In the genomic region with DNA sequence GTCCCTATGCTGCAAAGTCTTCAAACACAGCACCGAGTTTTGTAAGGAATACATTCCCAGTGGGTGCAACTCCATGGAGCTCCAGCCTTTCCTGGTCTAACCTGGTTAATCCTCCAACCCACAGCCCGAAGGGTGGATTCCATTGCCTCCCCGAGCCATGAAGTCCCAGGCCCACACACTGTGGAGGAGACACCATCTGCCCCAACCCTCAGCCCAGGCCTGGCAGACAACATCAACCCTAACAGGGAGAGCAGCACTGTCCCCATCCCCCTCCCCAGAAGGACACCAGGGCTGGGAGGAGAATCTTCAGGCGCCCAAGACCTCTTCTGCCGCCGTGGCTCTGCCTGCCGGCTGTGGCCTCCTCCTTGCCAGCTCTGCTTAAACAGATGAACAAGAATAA, we compare ENCODE assay signal across 16 cellular contexts. TPM values are rescaled to one million over a fixed set of nuclear protein-coding genes. Genes with fewer than 3 reads are reported as not detected.
DNase-seq lines count a peak whose midpoint lies in the region; ATAC-seq and TF ChIP-seq lines count a peak whose summit lies in the region.
"Had no signal": no experiment of that assay in that cellular context is flagged by ENCODE, and none has a peak within 500 bp of the region (broad histone marks: within the 10 kb centered on the region; RNA-seq: fewer than 3 reads in every experiment).

No MANE protein-coding gene starts in this region.

- H3K4me1 Mint-ChIP-seq in CD4-positive, CD25-positive, alpha-beta regulatory T cell: peaks cover 4 to 59% (median 25%) of the 10 kb centered on the region in 4 donors

- H3K36me3 ChIP-seq in CD4-positive, CD25-positive, alpha-beta regulatory T cell (ENCODE audit: control insufficient read depth, insufficient read depth, low read length): no peaks in the 10 kb centered on the region
- H3K36me3 ChIP-seq in left lung (no peaks in the 10 kb centered on the region), spleen (no peaks in the 10 kb centered on the region)
- H3K36me3 ChIP-seq: right lobe of liver had no signal

- 77 to 94% (median 91%) methylated on average over 5 to 7 of the region's 7 CpGs for WGBS in spleen, 5 donors

- peaks cover 0 to 2% of the 10 kb centered on the region in 2 experiments for H3K9me3 ChIP-seq in CD4-positive, CD25-positive, alpha-beta regulatory T cell (ENCODE audit: control insufficient read depth in 2 of 2, low read length in 2 of 2)
- H3K9me3 ChIP-seq in left lung (no peaks in the 10 kb centered on the region), spleen (peaks cover 0 to 12% (median 0%) of the 10 kb centered on the region in 8 donors)
- H3K9me3 ChIP-seq: right lobe of liver had no signal

- H3K27ac ChIP-seq in CD4-positive, CD25-positive, alpha-beta regulatory T cell (ENCODE audit: insufficient read depth, low read length, poor library complexity, severe bottlenecking): no peak overlapping the region
- H3K27ac ChIP-seq in left lung (peak overlapping the region; percentile 14 to 75), spleen (peak overlapping the region in 4 of 8 donors; percentile 16 to 85 (median 16))
- H3K27ac ChIP-seq: right lobe of liver had no signal

- DNase-seq in CD4-positive, CD25-positive, alpha-beta regulatory T cell: no peak
- DNase-seq in T1000 (lab: John Stamatoyannopoulos, UW) (peak; percentile 33), left lung (peak in 1 of 2 donors; percentile 28), spleen (peak; percentile 71), NCI-H187 (lab: John Stamatoyannopoulos, UW) (no peak), C1 segment of cervical spinal cord (lab: John Stamatoyannopoulos, UW) (no peak)
- DNase-seq: activated CD4-positive, alpha-beta memory T cell treated with anti-CD3 and anti-CD28 coated beads for 36 hours; activated effector memory CD4-positive, alpha-beta T cell treated with anti-CD3 and anti-CD28 coated beads, Interleukin-2, amount 50 U/mL, for 16 hours; natural killer cell; NCI-H1417; NCI-H510A treated with DMSO at 0.1 percent for 48 hours; right lobe of liver; substantia nigra; T-helper 9 cell had no signal

- no peak for TF ChIP-seq POLR2A in spleen (IDR thresholded peaks at IDR 0.05)

- H3K27me3 Mint-ChIP-seq in CD4-positive, CD25-positive, alpha-beta regulatory T cell: no peaks in the 10 kb centered on the region
- H3K27me3 Mint-ChIP-seq: activated CD4-positive, alpha-beta memory T cell treated with anti-CD3 and anti-CD28 coated beads for 36 hours had no signal

- H3K4me3 ChIP-seq in CD4-positive, CD25-positive, alpha-beta regulatory T cell (ENCODE audit: low read depth, low read length): no peak overlapping the region
- H3K4me3 ChIP-seq in left lung: no peak overlapping the region
- no peak overlapping the region for H3K4me3 ChIP-seq in spleen
- H3K4me3 ChIP-seq: right lobe of liver had no signal

- TF ChIP-seq CTCF in left lung (IDR thresholded peaks at IDR 0.05): no peak
- no peak for TF ChIP-seq CTCF in spleen (IDR thresholded peaks at IDR 0.05 in 8 of 11, conservative IDR thresholded peaks at IDR 0.05 in 3 of 11)

- no peak for ATAC-seq in CD4-positive, CD25-positive, alpha-beta regulatory T cell (ENCODE audit: low read depth in 2 of 2)
- ATAC-seq in left lung (no peak), GM18907 (IDR thresholded peaks at IDR 0.05; ENCODE audit: unreplicated experiment) (no peak), GM21381 (IDR thresholded peaks at IDR 0.05; ENCODE audit: unreplicated experiment) (no peak)
- ATAC-seq: natural killer cell had no signal

- H3K9me3 Mint-ChIP-seq in CD4-positive, CD25-positive, alpha-beta regulatory T cell: no peaks in the 10 kb centered on the region
- H3K9me3 Mint-ChIP-seq: natural killer cell had no signal

- intact Hi-C loops in left lung (cut with DNase I): no loop called here
- intact Hi-C loops in spleen (cut with DNase I; ENCODE audit: low total_unique reads): no loop called here

- H3K4me3 Mint-ChIP-seq in CD4-positive, CD25-positive, alpha-beta regulatory T cell: no peak overlapping the region
- H3K4me3 Mint-ChIP-seq: activated CD4-positive, alpha-beta memory T cell treated with anti-CD3 and anti-CD28 coated beads for 36 hours; natural killer cell had no signal

- no peaks in the 10 kb centered on the region for H3K27me3 ChIP-seq in CD4-positive, CD25-positive, alpha-beta regulatory T cell (ENCODE audit: control insufficient read depth, insufficient read depth, low read length)
- H3K27me3 ChIP-seq in left lung: no peaks in the 10 kb centered on the region
- no peaks in the 10 kb centered on the region for H3K27me3 ChIP-seq in spleen (replicated peaks in 1 of 7)
- H3K27me3 ChIP-seq: right lobe of liver had no signal

- peak overlapping the region; percentile 5 to 76 (median 56) for H3K27ac Mint-ChIP-seq in CD4-positive, CD25-positive, alpha-beta regulatory T cell
- H3K27ac Mint-ChIP-seq: activated CD4-positive, alpha-beta memory T cell treated with anti-CD3 and anti-CD28 coated beads for 36 hours; natural killer cell had no signal

- H3K4me1 ChIP-seq in CD4-positive, CD25-positive, alpha-beta regulatory T cell (ENCODE audit: control insufficient read depth, insufficient read depth, low read length, poor library complexity, severe bottlenecking): peaks cover 19% of the 10 kb centered on the region
- peaks cover 14 to 47% of the 10 kb centered on the region in 2 donors for H3K4me1 ChIP-seq in left lung
- H3K4me1 ChIP-seq in spleen: peaks cover 22 to 80% (median 45%) of the 10 kb centered on the region in 6 donors

- peaks cover 4% of the 10 kb centered on the region for H3K36me3 Mint-ChIP-seq in CD4-positive, CD25-positive, alpha-beta regulatory T cell
- H3K36me3 Mint-ChIP-seq: activated CD4-positive, alpha-beta memory T cell treated with anti-CD3 and anti-CD28 coated beads for 36 hours; natural killer cell had no signal

RNA-seq across cellular contexts. Expression of a gene that starts 15.8 kb away (rescaled TPM):
- total RNA-seq in CD4-positive, CD25-positive, alpha-beta regulatory T cell: 200 TPM
- 100 to 1,000 TPM in 2 of 4 donors, 10 to 100 TPM in 2; 78.5 to 116 (median 105) TPM for polyA plus RNA-seq in CD4-positive, CD25-positive, alpha-beta regulatory T cell
- 100 to 1,000 TPM; 292 to 395 TPM for total RNA-seq in left lung
- 100 to 1,000 TPM; 274 to 443 (median 324) TPM for total RNA-seq in spleen
- 100 to 1,000 TPM in 1 of 3 donors, 10 to 100 TPM in 2; 65.7 to 106 (median 92.4) TPM for polyA plus RNA-seq in spleen

Comparison
In these comparisons a context has a peak if more than half of its experiments do, and no peak if none do; other contexts are left out.
1. DNase-seq: peak in T1000 (single experiment) and spleen (single experiment); none in CD4-positive, CD25-positive, alpha-beta regulatory T cell (0 of 3), NCI-H187 (0 of 2) and C1 segment of cervical spinal cord (0 of 14).